Comparison of ENCODE assay signal across 17 cellular contexts in genomic region chr3:78825118-78825857, GRCh38.
DNase-seq lines count a peak whose midpoint lies in the region; ATAC-seq and TF ChIP-seq lines count a peak whose summit lies in the region.
"Had no signal": no experiment of that assay in that cellular context is flagged by ENCODE, and none has a peak within 500 bp of the region (broad histone marks: within the 10 kb centered on the region; RNA-seq: fewer than 3 reads in every experiment).

No MANE protein-coding gene starts in this region.

- peak; percentile 4 for DNase-seq in GM10248 (ENCODE audit: extremely low spot score)
- DNase-seq in epithelial cell of esophagus (ENCODE audit: low read depth) = peak; percentile 22
- no peak for DNase-seq in DMS79 (lab: John Stamatoyannopoulos, UW)
- no peak for DNase-seq in effector memory CD4-positive, alpha-beta T cell
- no peak for DNase-seq in HuH-7.5 (ENCODE audit: low spot score)
- DNase-seq: C1 segment of cervical spinal cord, EL, NCI-H187, NCI-H226, NCI-H526, OCI-M1, RPMI8226 had no signal

- no peaks in the 10 kb centered on the region for H3K4me1 ChIP-seq in effector memory CD4-positive, alpha-beta T cell (ENCODE audit: control insufficient read depth, insufficient read depth, low read length, poor library complexity, severe bottlenecking)

- no peaks in the 10 kb centered on the region for H3K27me3 ChIP-seq in effector memory CD4-positive, alpha-beta T cell (replicated peaks; ENCODE audit: control insufficient read depth, insufficient read depth, low read length, poor library complexity, severe bottlenecking)

- H3K36me3 ChIP-seq in effector memory CD4-positive, alpha-beta T cell (ENCODE audit: control insufficient read depth, insufficient read depth, low read length) = no peaks in the 10 kb centered on the region

- H3K27ac ChIP-seq in effector memory CD4-positive, alpha-beta T cell (ENCODE audit: insufficient read depth, low read length, poor library complexity, severe bottlenecking) = no peak overlapping the region
- H3K27ac ChIP-seq: GM23248, HL-60 had no signal

- H3K9me3 ChIP-seq in effector memory CD4-positive, alpha-beta T cell (ENCODE audit: control insufficient read depth, low read length) = no peaks in the 10 kb centered on the region

- POLR2A ChIA-PET in GM10248 (lab: Yijun Ruan, JAX) = no interaction called here

- no peak overlapping the region for H3K4me3 ChIP-seq in epithelial cell of esophagus (ENCODE audit: low read length)
- H3K4me3 ChIP-seq in effector memory CD4-positive, alpha-beta T cell (ENCODE audit: insufficient read depth, low read depth, low read length, poor library complexity, severe bottlenecking) = no peak overlapping the region
- H3K4me3 ChIP-seq: GM23248 had no signal

- peak; percentile 52 for ATAC-seq in GM18858 (IDR thresholded peaks at IDR 0.05; ENCODE audit: unreplicated experiment)
- ATAC-seq in HG02610 (IDR thresholded peaks at IDR 0.05; ENCODE audit: unreplicated experiment) = peak; percentile 96
- no peak for ATAC-seq in HG03280 (IDR thresholded peaks at IDR 0.05; ENCODE audit: unreplicated experiment)

- CTCF ChIA-PET in GM10248 (lab: Yijun Ruan, JAX) = no interaction called here

- TF ChIP-seq CTCF in GM10248 (IDR thresholded peaks at IDR 0.05; ENCODE audit: control extremely low read depth, extremely low read depth, low read depth, missing control alignments) (no peak), epithelial cell of esophagus (IDR thresholded peaks at IDR 0.05; ENCODE audit: insufficient read depth, low read depth, low read length, missing control alignments) (no peak)

Comparison
In these comparisons a context has a peak if more than half of its experiments do, and no peak if none do; other contexts are left out.
1. DNase-seq: peak in GM10248 (single experiment) and epithelial cell of esophagus (single experiment); none in DMS79 (single experiment), effector memory CD4-positive, alpha-beta T cell (0 of 3) and HuH-7.5 (single experiment).